ENCODE assay signal across 16 cellular contexts in genomic region chr16:1661826-1662225, GRCh38. TPM values are rescaled to one million over a fixed set of nuclear protein-coding genes. Genes with fewer than 3 reads are reported as not detected.
DNase-seq lines count a peak whose midpoint lies in the region; ATAC-seq, FAIRE-seq and TF ChIP-seq lines count a peak whose summit lies in the region.
"Had no signal": no experiment of that assay in that cellular context is flagged by ENCODE, and none has a peak within 500 bp of the region (broad histone marks: within the 10 kb centered on the region; RNA-seq: fewer than 3 reads in every experiment).

No MANE protein-coding gene starts in this region.

- peaks cover 26% of the 10 kb centered on the region for H3K36me3 Mint-ChIP-seq in endothelial cell (ENCODE audit: low read depth, unreplicated experiment)

- H3K27ac Mint-ChIP-seq in endothelial cell (ENCODE audit: unreplicated experiment), result no peak overlapping the region
- H3K27ac Mint-ChIP-seq: B cell; CD8-positive, alpha-beta T cell; H9 had no signal

- no peak for FAIRE-seq in HepG2 (lab: Jason Lieb, UNC)
- FAIRE-seq: GM12891, GM19239, H1 had no signal

- peak overlapping the region; percentile 5 for H3K4me3 Mint-ChIP-seq in endothelial cell (ENCODE audit: unreplicated experiment)
- H3K4me3 Mint-ChIP-seq: B cell; CD8-positive, alpha-beta T cell; H9 had no signal

- in situ Hi-C loops in HepG2 (cut with HindIII; ENCODE audit: extremely low pct_ligation_motif_present, low pct_unique_long_range_greater_than_20kb), result no loop called here
- in situ Hi-C loops in KBM-7 (cut with MboI; ENCODE audit: low pct_unique_long_range_greater_than_20kb, low sequenced_read_pairs), result no loop called here

- H3K4me2 ChIP-seq in HepG2 (ENCODE audit: low read depth, low read length) (no peak overlapping the region), osteoblast (ENCODE audit: insufficient read depth, low read length) (no peak overlapping the region)
- H3K4me2 ChIP-seq: BLaER1 treated with 17β-estradiol and CSF1 and Interleukin-3, amounts not matched to agents 10 nM and 100 nM had no signal

- DNase-seq in HepG2 (ENCODE audit: low spot score) (no peak), right lobe of liver (no peak), endothelial cell (ENCODE audit: low spot score) (no peak), osteoblast (ENCODE audit: insufficient read length, low spot score, missing footprints) (peak; percentile 49), HuH-7 (ENCODE audit: low spot score) (no peak), KBM-7 (no peak)
- DNase-seq: Calu3; CD8-positive, alpha-beta T cell; DND-41; EL; H9 had no signal

- POLR2A ChIA-PET in HepG2 (lab: Yijun Ruan, JAX), result no interaction called here

- H3K4me1 Mint-ChIP-seq in endothelial cell (ENCODE audit: unreplicated experiment), result no peaks in the 10 kb centered on the region
- H3K4me1 Mint-ChIP-seq: B cell, H9 had no signal

- TF ChIP-seq POLR2A in HepG2 (IDR thresholded peaks at IDR 0.05; ENCODE audit: insufficient read depth in 1 of 2, low read depth in 2 of 2, low read length in 2 of 2) (no peak), right lobe of liver (IDR thresholded peaks at IDR 0.05) (no peak)

- no TSS peak for BruUV-seq in HepG2 (replicated peaks; lab: Mats Ljungman, UMichigan)

- H2AFZ ChIP-seq in HepG2 (ENCODE audit: low read length), result no peak overlapping the region
- H2AFZ ChIP-seq in osteoblast (ENCODE audit: low read length), result no peak overlapping the region

- H3K36me3 ChIP-seq in HepG2 (replicated peaks in 1 of 2; ENCODE audit: control insufficient read depth in 1 of 2, insufficient read depth in 2 of 2, low read length in 2 of 2) (peaks cover 24 to 72% of the 10 kb centered on the region in 2 experiments), right lobe of liver (peaks cover 0 to 70% (median 21%) of the 10 kb centered on the region in 4 donors), osteoblast (ENCODE audit: insufficient read depth, low read length) (peaks cover 64% of the 10 kb centered on the region)

- H3K27me3 Mint-ChIP-seq in endothelial cell (ENCODE audit: unreplicated experiment), result peaks cover 6% of the 10 kb centered on the region
- H3K27me3 Mint-ChIP-seq: B cell had no signal

- H3K4me3 ChIP-seq in HepG2 (replicated peaks in 1 of 3; ENCODE audit: insufficient read depth in 1 of 3, low read depth in 2 of 3, low read length in 3 of 3), result no peak overlapping the region
- H3K4me3 ChIP-seq in right lobe of liver, result no peak overlapping the region
- H3K4me3 ChIP-seq in osteoblast (ENCODE audit: insufficient read depth, low read length), result no peak overlapping the region
- H3K4me3 ChIP-seq: BLaER1 treated with 17β-estradiol and CSF1 and Interleukin-3, amounts not matched to agents 10 nM and 100 nM had no signal

- TF ChIP-seq CTCF in HepG2 (CRISPR knock-in tag; IDR thresholded peaks at IDR 0.05), result no peak
- TF ChIP-seq CTCF in right lobe of liver (IDR thresholded peaks at IDR 0.05), result no peak
- no peak for TF ChIP-seq CTCF in endothelial cell (IDR thresholded peaks at IDR 0.05; ENCODE audit: unreplicated experiment)
- TF ChIP-seq CTCF in osteoblast (IDR thresholded peaks at IDR 0.05; ENCODE audit: extremely low read depth, low read depth, low read length), result no peak

- H3K79me2 ChIP-seq in HepG2 (ENCODE audit: insufficient read depth, low read length) (no peaks in the 10 kb centered on the region), osteoblast (ENCODE audit: insufficient read depth, low read length) (no peaks in the 10 kb centered on the region)

- no peaks in the 10 kb centered on the region for H3K4me1 ChIP-seq in HepG2 (ENCODE audit: insufficient read depth, low read length)
- H3K4me1 ChIP-seq in right lobe of liver, result no peaks in the 10 kb centered on the region
- H3K4me1 ChIP-seq in osteoblast (ENCODE audit: insufficient read depth, low read length), result no peaks in the 10 kb centered on the region

- H3K9me3 ChIP-seq in HepG2 (ENCODE audit: low read length), result no peaks in the 10 kb centered on the region
- no peaks in the 10 kb centered on the region for H3K9me3 ChIP-seq in right lobe of liver
- H3K9me3 ChIP-seq in osteoblast (ENCODE audit: low read depth, low read length), result no peaks in the 10 kb centered on the region
- H3K9me3 ChIP-seq: BLaER1 treated with 17β-estradiol and CSF1 and Interleukin-3, amounts not matched to agents 10 nM and 100 nM had no signal

- H3K27ac ChIP-seq in HepG2 (ENCODE audit: extremely low read length, insufficient read depth, low read length), result no peak overlapping the region
- H3K27ac ChIP-seq in right lobe of liver, result no peak overlapping the region
- H3K27ac ChIP-seq in osteoblast (ENCODE audit: low read depth, low read length), result no peak overlapping the region
- H3K27ac ChIP-seq: BLaER1 treated with 17β-estradiol and CSF1 and Interleukin-3, amounts not matched to agents 10 nM and 100 nM had no signal

- 72% methylated on average over 2 of the region's 2 CpGs for WGBS in HepG2 (ENCODE audit: low lambda C conversion rate)
- WGBS in right lobe of liver (ENCODE audit: insufficient coverage, low coverage, low lambda C conversion rate, missing lambda C conversion rate), result 92% methylated on average over 2 of the region's 2 CpGs

- H3K9me3 Mint-ChIP-seq in endothelial cell (ENCODE audit: unreplicated experiment), result no peaks in the 10 kb centered on the region
- H3K9me3 Mint-ChIP-seq: CD8-positive, alpha-beta T cell; H9 had no signal

- TF ChIP-seq RAD21 in HepG2 (CRISPR knock-in tag; IDR thresholded peaks at IDR 0.05), result no peak

- CTCF ChIA-PET in HepG2 (lab: Yijun Ruan, JAX; ENCODE audit: low intra/inter-chr PET ratio, low total read pairs), result no interaction called here

- TF ChIP-seq EP300 in HepG2 (IDR thresholded peaks at IDR 0.05; ENCODE audit: low read depth in 2 of 2, low read length in 2 of 2), result no peak
- no peak for TF ChIP-seq EP300 in HepG2 (CRISPR knock-in tag; IDR thresholded peaks at IDR 0.05; ENCODE audit: borderline replicate concordance)

- intact Hi-C loops in HepG2 (cut with micrococcal nuclease; ENCODE audit: unreplicated experiment), result no loop called here
- intact Hi-C loops in right lobe of liver (cut with DNase I), result loop anchor here in 1 of 2 donors (10.0 kb wide), 1 partner anchor 47 kb away; the partner anchor contains the start of genes CRAMP1 and IFT140

- ATAC-seq in HepG2 (no peak), right lobe of liver (no peak)
- ATAC-seq: CD8-positive, alpha-beta T cell had no signal

- no peak overlapping the region for H3K9ac ChIP-seq in HepG2 (ENCODE audit: insufficient read depth, low read depth, low read length)
- H3K9ac ChIP-seq: BLaER1 treated with 17β-estradiol and CSF1 and Interleukin-3, amounts not matched to agents 10 nM and 100 nM had no signal

- H4K20me1 ChIP-seq in HepG2 (ENCODE audit: insufficient read depth, low read length) (no peaks in the 10 kb centered on the region), osteoblast (ENCODE audit: insufficient read depth, low read length) (no peaks in the 10 kb centered on the region)

- H3K27me3 ChIP-seq in HepG2 (ENCODE audit: control insufficient read depth in 1 of 2, insufficient read depth in 2 of 2, low read length in 2 of 2) (no peaks in the 10 kb centered on the region), right lobe of liver (no peaks in the 10 kb centered on the region), osteoblast (ENCODE audit: insufficient read depth, low read length) (no peaks in the 10 kb centered on the region)
- H3K27me3 ChIP-seq: BLaER1 treated with 17β-estradiol and CSF1 and Interleukin-3, amounts not matched to agents 10 nM and 100 nM had no signal

RNA-seq across cellular contexts. Expression of gene JPT2, which starts 16.3 kb away (rescaled TPM):
- 89.4 and 127 TPM in 2 replicates for total RNA-seq in HepG2 (2016; rRNA removed; fragmentation: Illumina TruSeq; extraction: Trizol)
- 11.5 and 13.4 TPM in 2 replicates for total RNA-seq in HepG2 (2016; cell fraction: cytosol; rRNA removed; fragmentation: Illumina TruSeq; extraction: Trizol; ENCODE audit: low read depth)
- total RNA-seq in HepG2 (2016; cell fraction: insoluble cytoplasmic fraction; rRNA removed; fragmentation: Illumina TruSeq; extraction: Trizol), result 91.5 and 117 TPM in 2 replicates
- 52.3 and 54.3 TPM in 2 replicates for total RNA-seq in HepG2 (2016; cell fraction: membrane; rRNA removed; fragmentation: Illumina TruSeq; extraction: Trizol)
- total RNA-seq in HepG2 (2016; cell fraction: nucleus; rRNA removed; fragmentation: Illumina TruSeq; extraction: Trizol), result 37.4 and 43.4 TPM in 2 replicates
- polyA plus RNA-seq in HepG2 (2011; rRNA removed), result 52.5 and 53.5 TPM in 2 replicates
- 36.8 and 43.8 TPM in 2 replicates for polyA plus RNA-seq in HepG2 (2011; cell fraction: cytosol; rRNA removed)
- 36.7 and 43.7 TPM in 2 replicates for polyA plus RNA-seq in HepG2 (2011; cell fraction: nucleus; rRNA removed)
- 50.1 and 68.5 TPM in 2 replicates for polyA plus RNA-seq in HepG2 (2012)
- 14.3 TPM in 2 replicates for polyA plus RNA-seq in HepG2 (2016; cell fraction: cytosol; fragmentation: Illumina TruSeq; extraction: Trizol; ENCODE audit: low read depth)
- 154 and 168 TPM in 2 replicates for polyA plus RNA-seq in HepG2 (2016; cell fraction: insoluble cytoplasmic fraction; fragmentation: Illumina TruSeq; extraction: Trizol; ENCODE audit: low read depth)
- polyA plus RNA-seq in HepG2 (2016; cell fraction: membrane; fragmentation: Illumina TruSeq; extraction: Trizol; ENCODE audit: low read depth), result 39.8 and 39.9 TPM in 2 replicates
- 63.6 and 72.2 TPM in 2 replicates for polyA plus RNA-seq in HepG2 (2016; cell fraction: nucleus; fragmentation: Illumina TruSeq; extraction: Trizol; ENCODE audit: insufficient read depth, low read depth)
- polyA minus RNA-seq in HepG2 (2011; rRNA and poly(A)+ RNA removed; ENCODE audit: low replicate concordance), result 35.4 and 60.1 TPM in 2 replicates
- 24.4 and 29.2 TPM in 2 replicates for polyA minus RNA-seq in HepG2 (2011; cell fraction: cytosol; rRNA and poly(A)+ RNA removed)
- polyA minus RNA-seq in HepG2 (2011; cell fraction: nucleus; rRNA and poly(A)+ RNA removed), result 24.2 and 25.5 TPM in 2 replicates
- 10 to 100 TPM; 31.0 to 47.7 (median 38.7) TPM for total RNA-seq in right lobe of liver
- total RNA-seq in endothelial cell (ENCODE audit: unreplicated experiment), result 180 TPM
- 22.8 and 26.2 TPM in 2 replicates for total RNA-seq in osteoblast

RNA-seq across cellular contexts. Expression of gene MAPK8IP3, which starts 44.2 kb away (rescaled TPM):
- total RNA-seq in HepG2 (2016; rRNA removed; fragmentation: Illumina TruSeq; extraction: Trizol) (3.6 and 25.1 TPM in 2 replicates), right lobe of liver (10 to 100 TPM in 5 of 6 experiments, 1 to 10 TPM in 1; 8.7 to 37.3 (median 23.0) TPM), endothelial cell (ENCODE audit: unreplicated experiment) (147 TPM), osteoblast (64.1 and 71.0 TPM in 2 replicates)
- 9.0 and 11.0 TPM in 2 replicates for total RNA-seq in HepG2 (2016; cell fraction: cytosol; rRNA removed; fragmentation: Illumina TruSeq; extraction: Trizol; ENCODE audit: low read depth)
- total RNA-seq in HepG2 (2016; cell fraction: insoluble cytoplasmic fraction; rRNA removed; fragmentation: Illumina TruSeq; extraction: Trizol), result 3.3 and 29.8 TPM in 2 replicates
- 3.8 and 4.5 TPM in 2 replicates for total RNA-seq in HepG2 (2016; cell fraction: membrane; rRNA removed; fragmentation: Illumina TruSeq; extraction: Trizol)
- 45.6 and 52.7 TPM in 2 replicates for total RNA-seq in HepG2 (2016; cell fraction: nucleus; rRNA removed; fragmentation: Illumina TruSeq; extraction: Trizol)
- polyA plus RNA-seq in HepG2 (2011; rRNA removed), result 41.7 and 65.8 TPM in 2 replicates
- polyA plus RNA-seq in HepG2 (2011; cell fraction: cytosol; rRNA removed), result 5.6 and 10.1 TPM in 2 replicates
- polyA plus RNA-seq in HepG2 (2011; cell fraction: nucleus; rRNA removed), result 653 and 865 TPM in 2 replicates
- polyA plus RNA-seq in HepG2 (2012), result 43.5 and 49.9 TPM in 2 replicates
- polyA plus RNA-seq in HepG2 (2016; cell fraction: cytosol; fragmentation: Illumina TruSeq; extraction: Trizol; ENCODE audit: low read depth), result 0.76 and 0.97 TPM in 2 replicates
- 3.3 and 4.5 TPM in 2 replicates for polyA plus RNA-seq in HepG2 (2016; cell fraction: insoluble cytoplasmic fraction; fragmentation: Illumina TruSeq; extraction: Trizol; ENCODE audit: low read depth)
- 1.8 and 2.1 TPM in 2 replicates for polyA plus RNA-seq in HepG2 (2016; cell fraction: membrane; fragmentation: Illumina TruSeq; extraction: Trizol; ENCODE audit: low read depth)
- 244 and 279 TPM in 2 replicates for polyA plus RNA-seq in HepG2 (2016; cell fraction: nucleus; fragmentation: Illumina TruSeq; extraction: Trizol; ENCODE audit: insufficient read depth, low read depth)
- 15.0 and 33.9 TPM in 2 replicates for polyA minus RNA-seq in HepG2 (2011; rRNA and poly(A)+ RNA removed; ENCODE audit: low replicate concordance)
- 4.7 and 4.8 TPM in 2 replicates for polyA minus RNA-seq in HepG2 (2011; cell fraction: cytosol; rRNA and poly(A)+ RNA removed)
- polyA minus RNA-seq in HepG2 (2011; cell fraction: nucleus; rRNA and poly(A)+ RNA removed), result 92.2 and 93.0 TPM in 2 replicates

RNA-seq across cellular contexts. Expression of gene CRAMP1, which starts 49.7 kb away (rescaled TPM):
- total RNA-seq in HepG2 (2016; rRNA removed; fragmentation: Illumina TruSeq; extraction: Trizol), result 6.6 and 6.8 TPM in 2 replicates
- total RNA-seq in HepG2 (2016; cell fraction: cytosol; rRNA removed; fragmentation: Illumina TruSeq; extraction: Trizol; ENCODE audit: low read depth), result 4.6 and 4.8 TPM in 2 replicates
- total RNA-seq in HepG2 (2016; cell fraction: insoluble cytoplasmic fraction; rRNA removed; fragmentation: Illumina TruSeq; extraction: Trizol), result 4.8 and 6.7 TPM in 2 replicates
- total RNA-seq in HepG2 (2016; cell fraction: membrane; rRNA removed; fragmentation: Illumina TruSeq; extraction: Trizol), result 3.4 and 4.3 TPM in 2 replicates
- 8.4 and 8.5 TPM in 2 replicates for total RNA-seq in HepG2 (2016; cell fraction: nucleus; rRNA removed; fragmentation: Illumina TruSeq; extraction: Trizol)
- 9.7 and 13.0 TPM in 2 replicates for polyA plus RNA-seq in HepG2 (2011; rRNA removed)
- polyA plus RNA-seq in HepG2 (2011; cell fraction: cytosol; rRNA removed), result 5.7 and 6.6 TPM in 2 replicates
- polyA plus RNA-seq in HepG2 (2011; cell fraction: nucleus; rRNA removed), result 25.2 and 30.8 TPM in 2 replicates
- polyA plus RNA-seq in HepG2 (2012), result 6.5 and 9.3 TPM in 2 replicates
- polyA plus RNA-seq in HepG2 (2016; cell fraction: cytosol; fragmentation: Illumina TruSeq; extraction: Trizol; ENCODE audit: low read depth), result 0.15 and 0.21 TPM in 2 replicates
- polyA plus RNA-seq in HepG2 (2016; cell fraction: insoluble cytoplasmic fraction; fragmentation: Illumina TruSeq; extraction: Trizol; ENCODE audit: low read depth), result 3.6 and 5.5 TPM in 2 replicates
- polyA plus RNA-seq in HepG2 (2016; cell fraction: membrane; fragmentation: Illumina TruSeq; extraction: Trizol; ENCODE audit: low read depth), result 0.46 and 0.65 TPM in 2 replicates
- polyA plus RNA-seq in HepG2 (2016; cell fraction: nucleus; fragmentation: Illumina TruSeq; extraction: Trizol; ENCODE audit: insufficient read depth, low read depth), result 24.3 and 25.2 TPM in 2 replicates
- polyA minus RNA-seq in HepG2 (2011; rRNA and poly(A)+ RNA removed; ENCODE audit: low replicate concordance), result 18.6 and 18.8 TPM in 2 replicates
- polyA minus RNA-seq in HepG2 (2011; cell fraction: cytosol; rRNA and poly(A)+ RNA removed), result 7.2 and 8.2 TPM in 2 replicates
- polyA minus RNA-seq in HepG2 (2011; cell fraction: nucleus; rRNA and poly(A)+ RNA removed), result 9.7 and 13.7 TPM in 2 replicates
- total RNA-seq in right lobe of liver, result 1 to 10 TPM; 2.9 to 8.4 (median 5.8) TPM
- 46.8 TPM for total RNA-seq in endothelial cell (ENCODE audit: unreplicated experiment)
- 9.7 and 11.2 TPM in 2 replicates for total RNA-seq in osteoblast

RNA-seq across cellular contexts. Expression of gene IFT140, which starts 50.0 kb away (rescaled TPM):
- 7.8 and 9.5 TPM in 2 replicates for total RNA-seq in HepG2 (2016; rRNA removed; fragmentation: Illumina TruSeq; extraction: Trizol)
- 2.3 and 2.6 TPM in 2 replicates for total RNA-seq in HepG2 (2016; cell fraction: cytosol; rRNA removed; fragmentation: Illumina TruSeq; extraction: Trizol; ENCODE audit: low read depth)
- total RNA-seq in HepG2 (2016; cell fraction: insoluble cytoplasmic fraction; rRNA removed; fragmentation: Illumina TruSeq; extraction: Trizol), result 7.1 and 10.5 TPM in 2 replicates
- 3.8 TPM in 2 replicates for total RNA-seq in HepG2 (2016; cell fraction: membrane; rRNA removed; fragmentation: Illumina TruSeq; extraction: Trizol)
- total RNA-seq in HepG2 (2016; cell fraction: nucleus; rRNA removed; fragmentation: Illumina TruSeq; extraction: Trizol), result 11.8 and 12.8 TPM in 2 replicates
- 5.8 and 7.0 TPM in 2 replicates for polyA plus RNA-seq in HepG2 (2011; rRNA removed)
- 2.9 and 4.1 TPM in 2 replicates for polyA plus RNA-seq in HepG2 (2011; cell fraction: cytosol; rRNA removed)
- polyA plus RNA-seq in HepG2 (2011; cell fraction: nucleus; rRNA removed), result 37.4 and 49.4 TPM in 2 replicates
- 6.3 and 6.8 TPM in 2 replicates for polyA plus RNA-seq in HepG2 (2012)
- 0.67 and 0.86 TPM in 2 replicates for polyA plus RNA-seq in HepG2 (2016; cell fraction: cytosol; fragmentation: Illumina TruSeq; extraction: Trizol; ENCODE audit: low read depth)
- polyA plus RNA-seq in HepG2 (2016; cell fraction: insoluble cytoplasmic fraction; fragmentation: Illumina TruSeq; extraction: Trizol; ENCODE audit: low read depth), result 3.7 and 5.8 TPM in 2 replicates
- polyA plus RNA-seq in HepG2 (2016; cell fraction: membrane; fragmentation: Illumina TruSeq; extraction: Trizol; ENCODE audit: low read depth), result 1.1 and 1.2 TPM in 2 replicates
- polyA plus RNA-seq in HepG2 (2016; cell fraction: nucleus; fragmentation: Illumina TruSeq; extraction: Trizol; ENCODE audit: insufficient read depth, low read depth), result 22.2 TPM in 2 replicates
- 16.9 and 18.0 TPM in 2 replicates for polyA minus RNA-seq in HepG2 (2011; rRNA and poly(A)+ RNA removed; ENCODE audit: low replicate concordance)
- 3.3 and 3.7 TPM in 2 replicates for polyA minus RNA-seq in HepG2 (2011; cell fraction: cytosol; rRNA and poly(A)+ RNA removed)
- 21.0 and 26.9 TPM in 2 replicates for polyA minus RNA-seq in HepG2 (2011; cell fraction: nucleus; rRNA and poly(A)+ RNA removed)
- total RNA-seq in right lobe of liver, result 1 to 10 TPM; 2.9 to 8.9 (median 5.4) TPM
- total RNA-seq in endothelial cell (ENCODE audit: unreplicated experiment), result 39.9 TPM
- 37.1 and 38.0 TPM in 2 replicates for total RNA-seq in osteoblast
